ENCODE assay signal across 12 cellular contexts in genomic region chr7:42915356-42915755, GRCh38. TPM values are rescaled to one million over a fixed set of nuclear protein-coding genes. Genes with fewer than 3 reads are reported as not detected.
A peak's percentile ranks its signal among the peaks of the same experiment; 100 is the strongest.
DNase-seq lines count a peak whose midpoint lies in the region; ATAC-seq, FAIRE-seq and TF ChIP-seq lines count a peak whose summit lies in the region.
"Had no signal": no experiment of that assay in that cellular context is flagged by ENCODE, and none has a peak within 500 bp of the region (broad histone marks: within the 10 kb centered on the region; RNA-seq: fewer than 3 reads in every experiment).

No MANE protein-coding gene starts in this region.

- no peak overlapping the region for H3K4me3 ChIP-seq in ascending aorta
- no peak overlapping the region for H3K4me3 ChIP-seq in testis
- no peak overlapping the region for H3K4me3 ChIP-seq in BE2C (ENCODE audit: low read depth, low read length)
- H3K4me3 ChIP-seq: suprapubic skin had no signal

- H3K27ac Mint-ChIP-seq in activated T-cell treated with anti-CD3 and anti-CD28 coated beads, Interleukin-2, amount 50 U/mL, for 24 hours: peak overlapping the region; percentile 93

- 10 to 16% methylated on average over 1 of the region's 1 CpG for WGBS in testis, 2 donors

- TF ChIP-seq POLR2A in testis (IDR thresholded peaks at IDR 0.05) (no peak), GM12891 (IDR thresholded peaks at IDR 0.05; ENCODE audit: low read depth, low read length) (no peak)

- H3K36me3 ChIP-seq in ascending aorta (peaks cover 22 to 41% of the 10 kb centered on the region in 2 donors), testis (ENCODE audit: low read depth, missing control alignments) (no peaks in the 10 kb centered on the region), BE2C (peaks cover 29% of the 10 kb centered on the region)

- no peaks in the 10 kb centered on the region for H3K27me3 ChIP-seq in ascending aorta
- no peaks in the 10 kb centered on the region for H3K27me3 ChIP-seq in testis
- H3K27me3 ChIP-seq in BE2C: no peaks in the 10 kb centered on the region
- H3K27me3 ChIP-seq: suprapubic skin had no signal

- H3K4me3 Mint-ChIP-seq in activated T-cell treated with anti-CD3 and anti-CD28 coated beads, Interleukin-2, amount 50 U/mL, for 24 hours: no peak overlapping the region

- H3K4me1 Mint-ChIP-seq in activated T-cell treated with anti-CD3 and anti-CD28 coated beads, Interleukin-2, amount 50 U/mL, for 24 hours (ENCODE audit: low read depth): peaks cover 50% of the 10 kb centered on the region

- TF ChIP-seq CTCF in ascending aorta (IDR thresholded peaks at IDR 0.05) (no peak), testis (IDR thresholded peaks at IDR 0.05) (no peak), BE2C (IDR thresholded peaks at IDR 0.05; ENCODE audit: low read depth, low read length) (no peak)

- H3K27ac ChIP-seq in ascending aorta (peak overlapping the region; percentile 37 to 48), testis (peak overlapping the region; percentile 2 to 67)
- H3K27ac ChIP-seq: suprapubic skin had no signal

- H3K9me3 Mint-ChIP-seq in activated T-cell treated with anti-CD3 and anti-CD28 coated beads, Interleukin-2, amount 50 U/mL, for 24 hours: no peaks in the 10 kb centered on the region

- H3K9me3 ChIP-seq in ascending aorta: no peaks in the 10 kb centered on the region
- no peaks in the 10 kb centered on the region for H3K9me3 ChIP-seq in testis
- no peaks in the 10 kb centered on the region for H3K9me3 ChIP-seq in BE2C
- H3K9me3 ChIP-seq: suprapubic skin had no signal

- no peaks in the 10 kb centered on the region for H3K27me3 Mint-ChIP-seq in activated T-cell treated with anti-CD3 and anti-CD28 coated beads, Interleukin-2, amount 50 U/mL, for 24 hours

- DNase-seq in activated T-cell treated with anti-CD3 and anti-CD28 coated beads, Interleukin-2, amount 50 U/mL, for 24 hours: no peak
- no peak for DNase-seq in activated T-cell treated with anti-CD3 and anti-CD28 coated beads, Interleukin-2, amount 50 U/mL, for 1 hour
- no peak for DNase-seq in ascending aorta (ENCODE audit: low spot score in 2 of 2)
- peak; percentile 58 for DNase-seq in foreskin melanocyte
- no peak for DNase-seq in testis
- no peak for DNase-seq in GM12891 (ENCODE audit: insufficient read length, low spot score)
- no peak for DNase-seq in BE2C
- DNase-seq: caudate nucleus, left colon, NCI-H345 had no signal

- H3K36me3 Mint-ChIP-seq in activated T-cell treated with anti-CD3 and anti-CD28 coated beads, Interleukin-2, amount 50 U/mL, for 24 hours (ENCODE audit: low read depth): peaks cover 82% of the 10 kb centered on the region

- H3K4me1 ChIP-seq in ascending aorta: peaks cover 6 to 7% of the 10 kb centered on the region in 2 donors
- peaks cover 24% of the 10 kb centered on the region for H3K4me1 ChIP-seq in testis
- no peaks in the 10 kb centered on the region for H3K4me1 ChIP-seq in BE2C

- no peak for FAIRE-seq in GM12891 (lab: Jason Lieb, UNC)

- no peak for ATAC-seq in GM18867 (IDR thresholded peaks at IDR 0.05; ENCODE audit: unreplicated experiment)
- ATAC-seq: left colon had no signal

- intact Hi-C loops in ascending aorta (cut with DNase I) (loop anchor here (10.0 kb wide), 1 partner anchor 681 kb away; the partner anchor contains the start of gene GLI3), testis (cut with DNase I; ENCODE audit: low total_unique reads) (no loop called here)

TF ChIP-seq in GM12891, 5 proteins besides CTCF, POLR2A, EP300 and RAD21:
- TF ChIP-seq POU2F2 (IDR thresholded peaks at IDR 0.05; ENCODE audit: low read depth, low read length) (no peak), SPI1 (IDR thresholded peaks at IDR 0.05; ENCODE audit: low read depth, low read length) (no peak), TAF1 (IDR thresholded peaks at IDR 0.05; ENCODE audit: low read depth, low read length) (no peak)

RNA-seq across cellular contexts. Expression of gene C7orf25, which starts 3.5 kb away (rescaled TPM):
- total RNA-seq in ascending aorta: 0.75 TPM
- 10 to 100 TPM; 21.2 to 23.5 TPM for total RNA-seq in testis
- polyA plus RNA-seq in testis (ENCODE audit: insufficient read depth, low read depth, low replicate concordance): 4.7 TPM
- polyA plus RNA-seq in GM12891 (2012; ENCODE audit: low read depth, missing spikeins): 1.1 TPM
- polyA plus RNA-seq in BE2C (2012; ENCODE audit: insufficient read depth, insufficient read length, low read depth): 2.0 TPM

RNA-seq across cellular contexts. Expression of gene PSMA2, which starts 16.6 kb away (rescaled TPM):
- total RNA-seq in ascending aorta (61.4 TPM), testis (10 to 100 TPM; 50.1 to 50.9 TPM)
- 114 TPM for polyA plus RNA-seq in testis (ENCODE audit: insufficient read depth, low read depth, low replicate concordance)
- 220 TPM for polyA plus RNA-seq in GM12891 (2012; ENCODE audit: low read depth, missing spikeins)
- polyA plus RNA-seq in BE2C (2012; ENCODE audit: insufficient read depth, insufficient read length, low read depth): 123 TPM

RNA-seq across cellular contexts. Expression of gene MRPL32, which starts 16.8 kb away (rescaled TPM):
- total RNA-seq in ascending aorta (24.3 TPM), testis (10 to 100 TPM; 50.1 to 56.8 TPM)
- 46.9 TPM for polyA plus RNA-seq in testis (ENCODE audit: insufficient read depth, low read depth, low replicate concordance)
- 60.2 TPM for polyA plus RNA-seq in GM12891 (2012; ENCODE audit: low read depth, missing spikeins)
- polyA plus RNA-seq in BE2C (2012; ENCODE audit: insufficient read depth, insufficient read length, low read depth): 62.9 TPM

Comparison
In these comparisons a context has a peak if more than half of its experiments do, and no peak if none do; other contexts are left out.
1. RNA of gene C7orf25, which starts 3.5 kb away (total RNA-seq): 21.2 to 23.5 TPM in testis; 0.75 TPM in ascending aorta (single experiment); every median in the first group is over 10 times any median in the second.